In the genomic region with DNA sequence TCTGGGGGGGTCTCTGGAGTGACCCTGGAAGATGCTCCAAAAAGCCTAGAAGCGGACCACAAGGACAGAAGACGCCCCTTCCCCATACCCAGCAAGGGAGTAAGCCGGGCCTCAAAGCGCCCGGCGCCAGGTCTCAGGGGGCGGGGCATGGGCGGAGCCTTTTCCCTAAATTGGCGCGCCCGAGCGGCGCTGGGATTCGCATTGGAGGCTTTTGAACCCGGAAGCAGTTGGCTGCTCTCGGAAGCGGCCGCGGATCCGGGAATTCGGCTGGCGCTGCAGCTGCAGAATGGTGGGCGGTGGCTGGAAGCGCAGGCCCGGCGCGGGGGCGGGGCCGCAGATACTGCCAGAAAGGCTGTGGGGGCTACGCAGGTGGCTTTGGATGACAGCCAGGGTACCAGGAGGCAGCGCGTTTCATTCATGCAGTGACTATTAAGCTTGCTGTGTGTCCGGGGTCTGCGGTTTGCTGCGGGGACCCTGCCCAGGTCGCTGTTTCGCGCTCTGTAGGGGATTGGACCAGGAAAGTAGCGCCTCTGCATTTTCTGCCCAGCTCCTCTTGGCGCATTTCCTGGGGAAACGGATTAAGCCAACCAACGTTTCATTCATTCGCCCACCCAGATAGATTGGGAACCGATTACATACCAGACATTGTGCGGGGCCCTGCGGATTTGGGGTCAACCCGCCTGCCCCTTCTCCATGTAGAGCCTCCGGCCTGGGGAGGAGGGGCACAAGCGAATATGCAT, we compare ENCODE assay signal across 8 cellular contexts.
DNase-seq lines count a peak whose midpoint lies in the region; ATAC-seq and TF ChIP-seq lines count a peak whose summit lies in the region.

No MANE protein-coding gene starts in this region.

- ATAC-seq in activated CD4-positive, CD25-positive, alpha-beta regulatory T cell treated with anti-CD3 and anti-CD28 coated beads, Interleukin-2, amount 50 U/mL, for 24 hours, result peak; percentile 46 to 55
- ATAC-seq in GM21381 (IDR thresholded peaks at IDR 0.05; ENCODE audit: unreplicated experiment), result no peak

- peak; percentile 83 for DNase-seq in EH (ENCODE audit: low read depth)
- DNase-seq in NCI-H146 treated with DMSO at 0.1 percent for 48 hours (lab: John Stamatoyannopoulos, UW; ENCODE audit: unreplicated experiment), result peak; percentile 41
- peak; percentile 87 for DNase-seq in coronary artery (ENCODE audit: low spot score)
- peak; percentile 95 for DNase-seq in islet precursor cell
- no peak for DNase-seq in SIG-M5 treated with dmso at 0.1 percent for 504 hours (lab: John Stamatoyannopoulos, UW; ENCODE audit: unreplicated experiment)

- H3K4me3 ChIP-seq in coronary artery, result peak overlapping the region; percentile 84
- H3K4me3 ChIP-seq in skin epidermis, result peak overlapping the region; percentile 28 to 53 (median 48)

- H3K27ac ChIP-seq in coronary artery (peak overlapping the region in 1 of 2 donors; percentile 43), skin epidermis (peak overlapping the region in 19 of 21 experiments; percentile 9 to 76 (median 64))

- no peak for TF ChIP-seq CTCF in coronary artery (IDR thresholded peaks at IDR 0.05)
